1 cellular context compared by ENCODE assay signal in genomic region chr5:95818181-95819147, GRCh38.
A peak's percentile ranks its signal among the peaks of the same experiment; 100 is the strongest.
TF ChIP-seq lines count a peak whose summit lies in the region.

No MANE protein-coding gene starts in this region.

TF ChIP-seq in HepG2, 621 proteins besides CTCF, POLR2A, EP300 and RAD21 (continued from another document):
- no peak for TF ChIP-seq SP2 (CRISPR knock-in tag; IDR thresholded peaks at IDR 0.05)
- no peak for TF ChIP-seq ZNF75D (CRISPR knock-in tag; IDR thresholded peaks at IDR 0.05; ENCODE audit: borderline replicate concordance)
- TF ChIP-seq NFYB (CRISPR knock-in tag; IDR thresholded peaks at IDR 0.05): no peak
- TF ChIP-seq GATA4 (IDR thresholded peaks at IDR 0.05; ENCODE audit: borderline replicate concordance, low read depth): no peak
- TF ChIP-seq RXRA (CRISPR knock-in tag; IDR thresholded peaks at IDR 0.05): no peak
- no peak for TF ChIP-seq ZFP36 (IDR thresholded peaks at IDR 0.05; ENCODE audit: borderline replicate concordance, low read depth, low read length, partially characterized antibody)
- TF ChIP-seq UBTF (CRISPR knock-in tag; IDR thresholded peaks at IDR 0.05): no peak
- TF ChIP-seq EZH2 (conservative IDR thresholded peaks at IDR 0.05; ENCODE audit: low read depth, low read length): no peak
- TF ChIP-seq U2AF1 (optimal IDR thresholded peaks at IDR 0.05; ENCODE audit: low read depth, low read length): no peak
- TF ChIP-seq PPARG (CRISPR knock-in tag; conservative IDR thresholded peaks at IDR 0.05): peak; percentile 77
- TF ChIP-seq ZNF496 (CRISPR knock-in tag; IDR thresholded peaks at IDR 0.05; ENCODE audit: insufficient replicate concordance): no peak
- peak; percentile 37; the same call in 1 of the 2 replicates for TF ChIP-seq RBFOX2 (IDR thresholded peaks at IDR 0.05; ENCODE audit: low read depth, low read length)
- TF ChIP-seq ZNF446 (CRISPR knock-in tag; IDR thresholded peaks at IDR 0.05): no peak
- TF ChIP-seq ZNF710 (CRISPR knock-in tag; IDR thresholded peaks at IDR 0.05; ENCODE audit: borderline replicate concordance): no peak
- TF ChIP-seq FIP1L1 (IDR thresholded peaks at IDR 0.05; ENCODE audit: borderline replicate concordance, insufficient read depth, low read depth, low read length): no peak
- TF ChIP-seq CHD2 (IDR thresholded peaks at IDR 0.05; ENCODE audit: low read depth, low read length): no peak
- no peak for TF ChIP-seq JARID2 (CRISPR knock-in tag; IDR thresholded peaks at IDR 0.05; ENCODE audit: insufficient replicate concordance)
- TF ChIP-seq ZNF460 (CRISPR knock-in tag; IDR thresholded peaks at IDR 0.05; ENCODE audit: borderline replicate concordance): no peak
- 0 out of 2 replicates have a peak, but pooled peaks have one; percentile 51 for TF ChIP-seq ZMYM3 (CRISPR knock-in tag; IDR thresholded peaks at IDR 0.05)
- TF ChIP-seq AFF4 (CRISPR knock-in tag; IDR thresholded peaks at IDR 0.05): no peak
- 0 out of 2 replicates have a peak, but pooled peaks have one; percentile 30 for TF ChIP-seq POGZ (CRISPR knock-in tag; IDR thresholded peaks at IDR 0.05)
- no peak for TF ChIP-seq THAP9 (CRISPR knock-in tag; IDR thresholded peaks at IDR 0.05; ENCODE audit: borderline replicate concordance)
- no peak for TF ChIP-seq POLR2G (IDR thresholded peaks at IDR 0.05; ENCODE audit: low read depth, low read length)
- TF ChIP-seq ZBTB38 (CRISPR knock-in tag; IDR thresholded peaks at IDR 0.05): peak; percentile 43; the same call in 1 of the 2 replicates
- no peak for TF ChIP-seq CBX2 (IDR thresholded peaks at IDR 0.05; ENCODE audit: low read depth, low read length)
- no peak for TF ChIP-seq CBX2 (CRISPR knock-in tag; IDR thresholded peaks at IDR 0.05; ENCODE audit: low read depth)
- peak; percentile 65; the same call in 1 of the 2 replicates for TF ChIP-seq RXRB (CRISPR knock-in tag; IDR thresholded peaks at IDR 0.05; ENCODE audit: borderline replicate concordance)
